13 cellular contexts compared by ENCODE assay signal in genomic region chr5:69467442-69468225, GRCh38. TPM values are rescaled to one million over a fixed set of nuclear protein-coding genes. Genes with fewer than 3 reads are reported as not detected.
A peak's percentile ranks its signal among the peaks of the same experiment; 100 is the strongest.
DNase-seq lines count a peak whose midpoint lies in the region; ATAC-seq and TF ChIP-seq lines count a peak whose summit lies in the region.
"Had no signal": no experiment of that assay in that cellular context is flagged by ENCODE, and none has a peak within 500 bp of the region (broad histone marks: within the 10 kb centered on the region; RNA-seq: fewer than 3 reads in every experiment).

No MANE protein-coding gene starts in this region.

- DNase-seq in GM10266 (ENCODE audit: extremely low spot score) (peak; percentile 77), NCI-H524 treated with DMSO at 0.1 percent for 48 hours (lab: John Stamatoyannopoulos, UW) (no peak), OCI-M1 (lab: John Stamatoyannopoulos, UW) (no peak), left colon (no peak)
- DNase-seq in CD4-positive, alpha-beta T cell: no peak
- DNase-seq: NCI-H1694, Peyer's patch, uterus had no signal

- ATAC-seq in GM19351 (IDR thresholded peaks at IDR 0.05; ENCODE audit: unreplicated experiment) (peak; percentile 93), HG02763 (IDR thresholded peaks at IDR 0.05; ENCODE audit: unreplicated experiment) (peak; percentile 92), HG03460 (IDR thresholded peaks at IDR 0.05; ENCODE audit: unreplicated experiment) (peak; percentile 87), left colon (no peak)
- ATAC-seq in CD4-positive, alpha-beta T cell (ENCODE audit: poor library complexity): no peak
- ATAC-seq: gastroesophageal sphincter had no signal

- H3K27me3 ChIP-seq in CD4-positive, alpha-beta T cell (ENCODE audit: control insufficient read depth, insufficient read depth, low read length): no peaks in the 10 kb centered on the region
- H3K27me3 ChIP-seq: gastroesophageal sphincter, Peyer's patch, uterus had no signal

- POLR2A ChIA-PET in CD4-positive, alpha-beta T cell (lab: Charles Lee): no interaction called here

- no peaks in the 10 kb centered on the region for H3K9me3 Mint-ChIP-seq in CD4-positive, alpha-beta T cell
- H3K9me3 Mint-ChIP-seq: memory B cell had no signal

- intact Hi-C loops in left colon (cut with DNase I, micrococcal nuclease): no loop called here
- intact Hi-C loops in CD4-positive, alpha-beta T cell (cut with DNase I, micrococcal nuclease): no loop called here

- no peaks in the 10 kb centered on the region for H3K36me3 Mint-ChIP-seq in CD4-positive, alpha-beta T cell (ENCODE audit: low read depth)

- no peak overlapping the region for H3K27ac Mint-ChIP-seq in CD4-positive, alpha-beta T cell
- H3K27ac Mint-ChIP-seq: memory B cell had no signal

- CTCF ChIA-PET in CD4-positive, alpha-beta T cell (lab: Charles Lee): no interaction called here

- TF ChIP-seq CTCF in GM10266 (IDR thresholded peaks at IDR 0.05; ENCODE audit: control insufficient read depth, insufficient read depth, low read depth, missing control alignments): no peak
- TF ChIP-seq CTCF in CD4-positive, alpha-beta T cell (IDR thresholded peaks at IDR 0.05): no peak

- no peaks in the 10 kb centered on the region for H3K27me3 Mint-ChIP-seq in CD4-positive, alpha-beta T cell
- H3K27me3 Mint-ChIP-seq: memory B cell had no signal

- no peaks in the 10 kb centered on the region for H3K4me1 Mint-ChIP-seq in CD4-positive, alpha-beta T cell (ENCODE audit: low read depth)

- H3K9me3 ChIP-seq in CD4-positive, alpha-beta T cell (ENCODE audit: control insufficient read depth, low read length): no peaks in the 10 kb centered on the region
- H3K9me3 ChIP-seq: gastroesophageal sphincter, Peyer's patch, uterus had no signal

- H3K4me3 Mint-ChIP-seq in CD4-positive, alpha-beta T cell: no peak overlapping the region
- H3K4me3 Mint-ChIP-seq: memory B cell had no signal

- H3K27ac ChIP-seq in CD4-positive, alpha-beta T cell (ENCODE audit: low read depth, low read length): no peak overlapping the region
- H3K27ac ChIP-seq: gastroesophageal sphincter, Peyer's patch, uterus had no signal

RNA-seq across cellular contexts. Expression of gene OCLN, which starts 25.0 kb away (rescaled TPM):
- total RNA-seq in left colon: 100 to 1,000 TPM; 127 to 129 TPM
- total RNA-seq in CD4-positive, alpha-beta T cell: 1 to 10 TPM; 5.5 to 6.8 TPM

RNA-seq across cellular contexts. Expression of gene MARVELD2, which starts 52.7 kb away (rescaled TPM):
- 10 to 100 TPM; 56.0 to 56.6 TPM for total RNA-seq in left colon
- total RNA-seq in CD4-positive, alpha-beta T cell: under 1 TPM; 0.14 to 0.19 TPM

Comparison
In these comparisons a context has a peak if more than half of its experiments do, and no peak if none do; other contexts are left out.
1. ATAC-seq: peak in GM19351 (single experiment), HG02763 (single experiment) and HG03460 (single experiment); none in left colon (single experiment) and CD4-positive, alpha-beta T cell (single experiment).
2. RNA of gene OCLN, which starts 25.0 kb away (total RNA-seq): 127 to 129 TPM in left colon; 5.5 to 6.8 TPM in CD4-positive, alpha-beta T cell; every median in the first group is over 10 times any median in the second.
3. RNA of gene MARVELD2, which starts 52.7 kb away (total RNA-seq): 56.0 to 56.6 TPM in left colon; 0.14 to 0.19 TPM in CD4-positive, alpha-beta T cell; every median in the first group is over 10 times any median in the second.